In the genomic region with DNA sequence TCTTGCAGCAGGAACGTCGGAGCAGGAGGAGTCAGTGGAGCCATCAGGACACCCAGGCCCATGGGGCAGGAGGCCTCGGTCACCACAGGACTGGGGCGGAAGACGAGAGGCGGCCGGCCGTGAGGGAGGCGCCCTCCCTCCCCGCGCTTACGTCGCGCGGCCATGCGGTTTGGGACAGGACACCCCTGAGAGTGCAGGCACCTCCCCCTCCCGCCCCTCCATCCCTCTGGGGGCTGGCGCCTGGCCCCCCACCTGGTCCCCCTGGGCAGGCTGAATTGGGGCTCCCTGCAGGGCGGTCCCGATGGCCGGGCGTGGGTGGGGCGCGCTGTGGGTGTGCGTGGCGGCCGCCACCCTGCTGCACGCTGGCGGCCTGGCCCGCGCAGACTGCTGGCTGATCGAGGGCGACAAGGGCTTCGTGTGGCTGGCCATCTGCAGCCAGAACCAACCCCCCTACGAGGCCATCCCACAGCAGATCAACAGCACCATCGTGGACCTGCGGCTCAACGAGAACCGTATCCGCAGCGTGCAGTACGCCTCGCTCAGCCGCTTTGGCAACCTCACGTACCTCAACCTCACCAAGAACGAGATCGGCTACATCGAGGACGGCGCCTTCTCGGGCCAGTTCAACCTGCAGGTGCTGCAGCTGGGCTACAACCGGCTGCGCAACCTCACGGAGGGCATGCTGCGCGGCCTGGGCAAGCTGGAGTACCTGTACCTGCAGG, we compare ENCODE assay signal across 27 cellular contexts.
A peak's percentile ranks its signal among the peaks of the same experiment; 100 is the strongest.
DNase-seq lines count a peak whose midpoint lies in the region; ATAC-seq, FAIRE-seq and TF ChIP-seq lines count a peak whose summit lies in the region.
"Had no signal": no experiment of that assay in that cellular context is flagged by ENCODE, and none has a peak within 500 bp of the region (broad histone marks: within the 10 kb centered on the region; RNA-seq: fewer than 3 reads in every experiment).

No MANE protein-coding gene starts in this region.

- intact Hi-C loops in K562 (cut with micrococcal nuclease), result no loop called here
- intact Hi-C loops in kidney (cut with DNase I), result no loop called here
- intact Hi-C loops in head of caudate nucleus (cut with DNase I), result no loop called here
- intact Hi-C loops in MCF 10A (cut with micrococcal nuclease), result no loop called here

- CTCF ChIA-PET in K562 (lab: Yijun Ruan, JAX; ENCODE audit: low intra/inter-chr PET ratio) (no interaction called here), MCF 10A (lab: Yijun Ruan, JAX) (no interaction called here)

- H3K4me1 Mint-ChIP-seq in stimulated activated naive CD8-positive, alpha-beta T cell treated with anti-CD3 and anti-CD28 coated beads, Interleukin-15, amount 100 ng/mL, for 72 hours, result peaks cover 43% of the 10 kb centered on the region
- H3K4me1 Mint-ChIP-seq in MCF 10A (ENCODE audit: insufficient read depth, unreplicated experiment), result no peaks in the 10 kb centered on the region

- no peak overlapping the region for H3K27ac ChIP-seq in K562 (ENCODE audit: extremely low read depth, low read depth, low read length)
- no peak overlapping the region for H3K27ac ChIP-seq in kidney (ENCODE audit: low read depth in 2 of 2, low read length in 2 of 2)
- H3K27ac ChIP-seq in osteoblast (ENCODE audit: low read depth, low read length), result no peak overlapping the region
- H3K27ac ChIP-seq: 22Rv1; A549; BLaER1 treated with 17β-estradiol and CSF1 and Interleukin-3, amounts not matched to agents 10 nM and 100 nM; C4-2B had no signal

- H3K79me2 ChIP-seq in K562 (ENCODE audit: control insufficient read depth, insufficient read depth, low read length) (peaks cover 11% of the 10 kb centered on the region), osteoblast (ENCODE audit: insufficient read depth, low read length) (no peaks in the 10 kb centered on the region)

- H3K27me3 Mint-ChIP-seq in stimulated activated naive CD8-positive, alpha-beta T cell treated with anti-CD3 and anti-CD28 coated beads, Interleukin-15, amount 100 ng/mL, for 72 hours, result no peaks in the 10 kb centered on the region
- H3K27me3 Mint-ChIP-seq in MCF 10A (ENCODE audit: insufficient read depth, unreplicated experiment), result peaks cover 14% of the 10 kb centered on the region
- H3K27me3 Mint-ChIP-seq: CD4-positive, alpha-beta T cell had no signal

- no peak overlapping the region for H3K4me3 ChIP-seq in K562
- H3K4me3 ChIP-seq in kidney (ENCODE audit: low read length in 2 of 2), result no peak overlapping the region
- H3K4me3 ChIP-seq in osteoblast (ENCODE audit: insufficient read depth, low read length), result no peak overlapping the region
- H3K4me3 ChIP-seq: A549; BLaER1 treated with 17β-estradiol and CSF1 and Interleukin-3, amounts not matched to agents 10 nM and 100 nM; GM12878 had no signal

- H3K9me3 ChIP-seq in K562 (replicated peaks; ENCODE audit: control insufficient read depth, insufficient read depth, low read depth, low read length) (no peaks in the 10 kb centered on the region), kidney (ENCODE audit: control insufficient read depth in 1 of 2, low read length in 2 of 2) (no peaks in the 10 kb centered on the region), osteoblast (ENCODE audit: low read depth, low read length) (no peaks in the 10 kb centered on the region)
- H3K9me3 ChIP-seq: A549; BLaER1 treated with 17β-estradiol and CSF1 and Interleukin-3, amounts not matched to agents 10 nM and 100 nM had no signal

- H4K20me1 ChIP-seq in K562 (replicated peaks; ENCODE audit: control insufficient read depth, insufficient read depth, low read length) (no peaks in the 10 kb centered on the region), osteoblast (ENCODE audit: insufficient read depth, low read length) (no peaks in the 10 kb centered on the region)

- H3K9ac ChIP-seq in K562 (ENCODE audit: insufficient read depth in 1 of 2, low read depth in 2 of 2, low read length in 2 of 2) (no peak overlapping the region), kidney (ENCODE audit: low read length in 2 of 2) (no peak overlapping the region)
- H3K9ac ChIP-seq: BLaER1 treated with 17β-estradiol and CSF1 and Interleukin-3, amounts not matched to agents 10 nM and 100 nM had no signal

- no peaks in the 10 kb centered on the region for H3K36me3 Mint-ChIP-seq in MCF 10A (ENCODE audit: insufficient read depth, unreplicated experiment)
- H3K36me3 Mint-ChIP-seq: CD8-positive, alpha-beta T cell had no signal

- no peak for TF ChIP-seq EP300 in K562 (IDR thresholded peaks at IDR 0.05; ENCODE audit: low read length)

- TF ChIP-seq POLR2A in K562 (conservative IDR thresholded peaks at IDR 0.05), result no peak

- no peak overlapping the region for H2AFZ ChIP-seq in K562 (ENCODE audit: low read depth, low read length)
- H2AFZ ChIP-seq in osteoblast (ENCODE audit: low read length), result no peak overlapping the region

- H3K9me3 Mint-ChIP-seq in stimulated activated naive CD8-positive, alpha-beta T cell treated with anti-CD3 and anti-CD28 coated beads, Interleukin-15, amount 100 ng/mL, for 72 hours, result no peaks in the 10 kb centered on the region
- H3K9me3 Mint-ChIP-seq in MCF 10A (ENCODE audit: unreplicated experiment), result no peaks in the 10 kb centered on the region
- H3K9me3 Mint-ChIP-seq: CD4-positive, alpha-beta T cell; CD8-positive, alpha-beta T cell had no signal

- in situ Hi-C loops in K562 (cut with MboI), result no loop called here

- ATAC-seq in stimulated activated naive CD8-positive, alpha-beta T cell treated with anti-CD3 and anti-CD28 coated beads, Interleukin-15, amount 100 ng/mL, for 72 hours, result peak; percentile 31
- ATAC-seq in stimulated activated naive CD8-positive, alpha-beta T cell treated with anti-CD3 and anti-CD28 coated beads, Interleukin-15, Interleukin-2, amounts not matched to agents 100 U/mL and 50 U/mL, for 24 hours, result no peak
- no peak for ATAC-seq in K562
- ATAC-seq: A549; CD8-positive, alpha-beta T cell; GM12878 had no signal

- no peaks in the 10 kb centered on the region for H3K9me1 ChIP-seq in K562 (ENCODE audit: control insufficient read depth, insufficient read depth, low read length)

- 80% methylated on average over 47 of the region's 56 CpGs for WGBS in K562 (ENCODE audit: insufficient coverage, low coverage, missing lambda C conversion rate)

- no peak overlapping the region for H3K4me3 Mint-ChIP-seq in stimulated activated naive CD8-positive, alpha-beta T cell treated with anti-CD3 and anti-CD28 coated beads, Interleukin-15, amount 100 ng/mL, for 72 hours
- no peak overlapping the region for H3K4me3 Mint-ChIP-seq in MCF 10A (ENCODE audit: unreplicated experiment)
- H3K4me3 Mint-ChIP-seq: B cell; CD4-positive, alpha-beta T cell; CD8-positive, alpha-beta T cell had no signal

- H3K36me3 ChIP-seq in K562 (ENCODE audit: control insufficient read depth, insufficient read depth, low read length) (peaks cover 8% of the 10 kb centered on the region; the same call in 1 of the 3 replicates), kidney (ENCODE audit: control insufficient read depth in 1 of 2, insufficient read depth in 2 of 2, low read length in 2 of 2) (no peaks in the 10 kb centered on the region), osteoblast (ENCODE audit: insufficient read depth, low read length) (no peaks in the 10 kb centered on the region)

- no peak overlapping the region for H3K27ac Mint-ChIP-seq in stimulated activated naive CD8-positive, alpha-beta T cell treated with anti-CD3 and anti-CD28 coated beads, Interleukin-15, amount 100 ng/mL, for 72 hours
- H3K27ac Mint-ChIP-seq in MCF 10A (ENCODE audit: low read depth, unreplicated experiment), result no peak overlapping the region
- H3K27ac Mint-ChIP-seq: B cell; CD4-positive, alpha-beta T cell; CD8-positive, alpha-beta T cell had no signal

- FAIRE-seq in K562 (lab: Jason Lieb, UNC), result no peak
- FAIRE-seq in kidney (lab: Jason Lieb, UNC), result no peak
- FAIRE-seq: A549, GM12878, GM12892, GM18507 had no signal

- H3K4me2 ChIP-seq in K562 (ENCODE audit: insufficient read depth, low read length) (no peak overlapping the region), osteoblast (ENCODE audit: insufficient read depth, low read length) (no peak overlapping the region)
- H3K4me2 ChIP-seq: A549 had no signal

- TF ChIP-seq RAD21 in K562 (CRISPR knock-in tag; conservative IDR thresholded peaks at IDR 0.05 in 1 of 2, IDR thresholded peaks at IDR 0.05 in 1 of 2), result no peak

- POLR2A ChIA-PET in K562 (lab: Yijun Ruan, JAX) (no interaction called here), MCF 10A (lab: Yijun Ruan, JAX) (no interaction called here)

- H3K4me1 ChIP-seq in K562 (replicated peaks in 1 of 2; ENCODE audit: control insufficient read depth in 2 of 2, insufficient read depth in 2 of 2, low read length in 2 of 2) (peaks cover 9 to 88% of the 10 kb centered on the region in 2 experiments; a peak in 3 of 5 replicates), kidney (ENCODE audit: control insufficient read depth in 1 of 2, insufficient read depth in 1 of 2, low read depth in 1 of 2, low read length in 2 of 2) (peaks cover 0 to 8% of the 10 kb centered on the region in 2 donors), osteoblast (ENCODE audit: insufficient read depth, low read length) (no peaks in the 10 kb centered on the region)
- H3K4me1 ChIP-seq: A549 had no signal

- no TSS peak for BruUV-seq in K562 (replicated peaks; lab: Mats Ljungman, UMichigan)
- no TSS peak for BruUV-seq in MCF 10A (replicated peaks; lab: Mats Ljungman, UMichigan)

- no peak for DNase-seq in stimulated activated naive CD8-positive, alpha-beta T cell treated with anti-CD3 and anti-CD28 coated beads, Interleukin-15, amount 100 ng/mL, for 72 hours
- DNase-seq in stimulated activated naive CD8-positive, alpha-beta T cell treated with anti-CD3 and anti-CD28 coated beads, Interleukin-15, Interleukin-2, amounts not matched to agents 100 U/mL and 50 U/mL, for 24 hours, result no peak
- DNase-seq in K562 (ENCODE audit: extremely low read depth in 1 of 4, low spot score in 3 of 4) (no peak), kidney (peak; percentile 69), osteoblast (ENCODE audit: insufficient read length, low spot score, missing footprints) (peak; percentile 65), head of caudate nucleus (no peak), MCF 10A (ENCODE audit: unreplicated experiment) (no peak), COLO829 (ENCODE audit: low spot score) (no peak)
- DNase-seq: AML-193; CD4-positive, alpha-beta T cell; CD8-positive, alpha-beta T cell; COR-L47; DMS 273 treated with DMSO at 0.1 percent for 48 hours; DMS153; DMS53; DMS79; DND-41; EL; GDM1 had no signal

- H3K27me3 ChIP-seq in K562 (ENCODE audit: control insufficient read depth in 2 of 2, insufficient read depth in 2 of 2, low read length in 2 of 2) (peaks cover 8 to 15% of the 10 kb centered on the region in 2 experiments; a peak in 3 of 5 replicates), osteoblast (ENCODE audit: insufficient read depth, low read length) (peaks cover 14% of the 10 kb centered on the region)

- TF ChIP-seq CTCF in K562 (IDR thresholded peaks at IDR 0.05 in 2 of 3, conservative IDR thresholded peaks at IDR 0.05 in 1 of 3; ENCODE audit: insufficient read depth in 2 of 3, low read depth in 1 of 3, low read length in 3 of 3) (no peak), kidney (IDR thresholded peaks at IDR 0.05; ENCODE audit: borderline replicate concordance, extremely low read depth, insufficient read depth) (no peak), osteoblast (IDR thresholded peaks at IDR 0.05; ENCODE audit: extremely low read depth, low read depth, low read length) (no peak), MCF 10A (IDR thresholded peaks at IDR 0.05; ENCODE audit: unreplicated experiment) (no peak)

Comparison
In these comparisons a context has a peak if more than half of its experiments do, and no peak if none do; other contexts are left out.
1. DNase-seq: peak in kidney (single experiment) and osteoblast (single experiment); none in stimulated activated naive CD8-positive, alpha-beta T cell treated with anti-CD3 and anti-CD28 coated beads, Interleukin-15, amount 100 ng/mL, for 72 hours (0 of 2), stimulated activated naive CD8-positive, alpha-beta T cell treated with anti-CD3 and anti-CD28 coated beads, Interleukin-15, Interleukin-2, amounts not matched to agents 100 U/mL and 50 U/mL, for 24 hours (single experiment), K562 (0 of 4), head of caudate nucleus (0 of 42), MCF 10A (single experiment) and COLO829 (single experiment).